1 cellular context compared by ENCODE assay signal in the genomic region with DNA sequence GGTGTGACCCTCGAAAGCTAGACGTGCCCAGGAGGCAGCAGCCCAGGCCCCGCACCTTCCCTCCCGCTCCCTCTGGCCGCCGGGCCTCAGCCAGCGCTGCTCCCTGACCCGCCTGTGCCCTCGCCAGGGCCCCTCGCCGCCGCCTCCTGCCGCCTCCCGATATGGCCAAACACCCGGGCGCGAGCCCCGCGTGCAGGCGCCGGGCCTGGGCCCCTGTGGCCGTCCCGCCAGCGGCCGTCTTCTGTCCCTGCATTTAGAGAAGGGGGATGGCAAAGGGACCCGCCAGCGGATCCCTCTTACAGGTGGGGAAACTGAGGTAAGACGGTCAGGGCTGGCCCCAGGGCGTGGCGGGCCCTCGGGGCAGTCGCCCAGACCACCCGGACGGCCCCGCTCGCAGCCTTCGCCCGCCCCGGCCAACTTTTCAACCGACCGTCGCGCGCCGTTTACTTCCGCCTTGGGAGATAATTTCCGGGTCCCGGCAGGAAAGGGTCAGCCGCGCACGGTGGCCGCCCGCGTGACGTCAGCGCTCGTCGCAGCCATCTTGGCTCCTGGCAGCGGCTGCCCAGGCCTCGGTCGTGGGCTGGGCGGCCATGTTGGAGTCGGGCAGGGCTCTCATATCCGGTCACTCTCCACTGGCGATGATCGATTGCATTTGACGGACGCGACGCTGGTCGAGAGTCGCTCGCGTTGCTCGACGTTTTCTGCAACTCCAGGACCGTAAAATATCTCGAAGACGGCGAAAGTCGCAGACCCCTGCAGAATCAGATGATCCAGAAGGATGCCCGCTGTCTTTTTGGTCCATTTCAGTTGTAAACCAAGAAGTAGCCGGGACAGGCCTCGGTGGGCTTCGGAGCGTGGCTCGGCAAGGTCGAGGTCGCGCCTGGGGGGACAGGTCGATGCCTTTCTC.
TF ChIP-seq lines count a peak whose summit lies in the region.

No MANE protein-coding gene starts in this region.

TF ChIP-seq in HepG2, 621 proteins besides CTCF, POLR2A, EP300 and RAD21:
- TF ChIP-seq, protein P1, sequence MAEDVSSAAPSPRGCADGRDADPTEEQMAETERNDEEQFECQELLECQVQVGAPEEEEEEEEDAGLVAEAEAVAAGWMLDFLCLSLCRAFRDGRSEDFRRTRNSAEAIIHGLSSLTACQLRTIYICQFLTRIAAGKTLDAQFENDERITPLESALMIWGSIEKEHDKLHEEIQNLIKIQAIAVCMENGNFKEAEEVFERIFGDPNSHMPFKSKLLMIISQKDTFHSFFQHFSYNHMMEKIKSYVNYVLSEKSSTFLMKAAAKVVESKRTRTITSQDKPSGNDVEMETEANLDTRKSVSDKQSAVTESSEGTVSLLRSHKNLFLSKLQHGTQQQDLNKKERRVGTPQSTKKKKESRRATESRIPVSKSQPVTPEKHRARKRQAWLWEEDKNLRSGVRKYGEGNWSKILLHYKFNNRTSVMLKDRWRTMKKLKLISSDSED (CRISPR knock-in tag; IDR thresholded peaks at IDR 0.05): no peak
- TF ChIP-seq, protein P2, sequence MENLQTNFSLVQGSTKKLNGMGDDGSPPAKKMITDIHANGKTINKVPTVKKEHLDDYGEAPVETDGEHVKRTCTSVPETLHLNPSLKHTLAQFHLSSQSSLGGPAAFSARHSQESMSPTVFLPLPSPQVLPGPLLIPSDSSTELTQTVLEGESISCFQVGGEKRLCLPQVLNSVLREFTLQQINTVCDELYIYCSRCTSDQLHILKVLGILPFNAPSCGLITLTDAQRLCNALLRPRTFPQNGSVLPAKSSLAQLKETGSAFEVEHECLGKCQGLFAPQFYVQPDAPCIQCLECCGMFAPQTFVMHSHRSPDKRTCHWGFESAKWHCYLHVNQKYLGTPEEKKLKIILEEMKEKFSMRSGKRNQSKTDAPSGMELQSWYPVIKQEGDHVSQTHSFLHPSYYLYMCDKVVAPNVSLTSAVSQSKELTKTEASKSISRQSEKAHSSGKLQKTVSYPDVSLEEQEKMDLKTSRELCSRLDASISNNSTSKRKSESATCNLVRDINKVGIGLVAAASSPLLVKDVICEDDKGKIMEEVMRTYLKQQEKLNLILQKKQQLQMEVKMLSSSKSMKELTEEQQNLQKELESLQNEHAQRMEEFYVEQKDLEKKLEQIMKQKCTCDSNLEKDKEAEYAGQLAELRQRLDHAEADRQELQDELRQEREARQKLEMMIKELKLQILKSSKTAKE (CRISPR knock-in tag; IDR thresholded peaks at IDR 0.05; ENCODE audit: borderline replicate concordance): no peak
- TF ChIP-seq CREB1 (IDR thresholded peaks at IDR 0.05): peak; percentile 91
- TF ChIP-seq CREB1 (CRISPR knock-in tag; IDR thresholded peaks at IDR 0.05): no peak
- TF ChIP-seq SRY (CRISPR knock-in tag; IDR thresholded peaks at IDR 0.05): no peak
- peak; percentile 22; the same call in 1 of the 2 replicates for TF ChIP-seq GABPB1 (CRISPR knock-in tag; IDR thresholded peaks at IDR 0.05)
- TF ChIP-seq ZNF501 (CRISPR knock-in tag; IDR thresholded peaks at IDR 0.05): no peak
- TF ChIP-seq, protein P3, sequence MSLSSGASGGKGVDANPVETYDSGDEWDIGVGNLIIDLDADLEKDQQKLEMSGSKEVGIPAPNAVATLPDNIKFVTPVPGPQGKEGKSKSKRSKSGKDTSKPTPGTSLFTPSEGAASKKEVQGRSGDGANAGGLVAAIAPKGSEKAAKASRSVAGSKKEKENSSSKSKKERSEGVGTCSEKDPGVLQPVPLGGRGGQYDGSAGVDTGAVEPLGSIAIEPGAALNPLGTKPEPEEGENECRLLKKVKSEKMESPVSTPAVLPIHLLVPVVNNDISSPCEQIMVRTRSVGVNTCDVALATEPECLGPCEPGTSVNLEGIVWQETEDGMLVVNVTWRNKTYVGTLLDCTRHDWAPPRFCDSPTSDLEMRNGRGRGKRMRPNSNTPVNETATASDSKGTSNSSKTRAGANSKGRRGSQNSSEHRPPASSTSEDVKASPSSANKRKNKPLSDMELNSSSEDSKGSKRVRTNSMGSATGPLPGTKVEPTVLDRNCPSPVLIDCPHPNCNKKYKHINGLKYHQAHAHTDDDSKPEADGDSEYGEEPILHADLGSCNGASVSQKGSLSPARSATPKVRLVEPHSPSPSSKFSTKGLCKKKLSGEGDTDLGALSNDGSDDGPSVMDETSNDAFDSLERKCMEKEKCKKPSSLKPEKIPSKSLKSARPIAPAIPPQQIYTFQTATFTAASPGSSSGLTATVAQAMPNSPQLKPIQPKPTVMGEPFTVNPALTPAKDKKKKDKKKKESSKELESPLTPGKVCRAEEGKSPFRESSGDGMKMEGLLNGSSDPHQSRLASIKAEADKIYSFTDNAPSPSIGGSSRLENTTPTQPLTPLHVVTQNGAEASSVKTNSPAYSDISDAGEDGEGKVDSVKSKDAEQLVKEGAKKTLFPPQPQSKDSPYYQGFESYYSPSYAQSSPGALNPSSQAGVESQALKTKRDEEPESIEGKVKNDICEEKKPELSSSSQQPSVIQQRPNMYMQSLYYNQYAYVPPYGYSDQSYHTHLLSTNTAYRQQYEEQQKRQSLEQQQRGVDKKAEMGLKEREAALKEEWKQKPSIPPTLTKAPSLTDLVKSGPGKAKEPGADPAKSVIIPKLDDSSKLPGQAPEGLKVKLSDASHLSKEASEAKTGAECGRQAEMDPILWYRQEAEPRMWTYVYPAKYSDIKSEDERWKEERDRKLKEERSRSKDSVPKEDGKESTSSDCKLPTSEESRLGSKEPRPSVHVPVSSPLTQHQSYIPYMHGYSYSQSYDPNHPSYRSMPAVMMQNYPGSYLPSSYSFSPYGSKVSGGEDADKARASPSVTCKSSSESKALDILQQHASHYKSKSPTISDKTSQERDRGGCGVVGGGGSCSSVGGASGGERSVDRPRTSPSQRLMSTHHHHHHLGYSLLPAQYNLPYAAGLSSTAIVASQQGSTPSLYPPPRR (CRISPR knock-in tag; IDR thresholded peaks at IDR 0.05; ENCODE audit: borderline replicate concordance): no peak
- TF ChIP-seq YY1 (IDR thresholded peaks at IDR 0.05; ENCODE audit: insufficient read depth, insufficient replicate concordance, low read depth, low read length): peak; percentile 80
